ENCODE assay signal across 17 cellular contexts in genomic region chr3:89300976-89301375, GRCh38.
"Had no signal": no experiment of that assay in that cellular context is flagged by ENCODE, and none has a peak within 500 bp of the region (broad histone marks: within the 10 kb centered on the region; RNA-seq: fewer than 3 reads in every experiment).

No MANE protein-coding gene starts in this region.

- H3K27me3 ChIP-seq: hepatocyte had no signal

- H3K27me3 Mint-ChIP-seq: activated CD4-positive, alpha-beta memory T cell treated with anti-CD3 and anti-CD28 coated beads, Interleukin-2, amount 10 ng/mL, durations not matched to agents 7 days and 5 days; activated CD4-positive, alpha-beta T cell treated with anti-CD3 and anti-CD28 coated beads for 36 hours; activated naive CD8-positive, alpha-beta T cell treated with anti-CD3 and anti-CD28 coated beads, Interleukin-2, amount 10 ng/mL, durations not matched to agents 7 days and 5 days; natural killer cell treated with Interleukin-12 subunit alpha and Interleukin-12 subunit beta and Interleukin-15 and Interleukin-18, amount 100 ng/mL, for 72 hours; progenitor cell of endocrine pancreas; stimulated activated naive CD8-positive, alpha-beta T cell treated with anti-CD3 and anti-CD28 coated beads, Interleukin-15, Interleukin-2, amounts not matched to agents 100 ng/mL and 50 ng/mL, for 24 hours had no signal

- H3K27ac ChIP-seq: hepatocyte had no signal

- H3K9me3 Mint-ChIP-seq: stimulated activated naive CD8-positive, alpha-beta T cell treated with anti-CD3 and anti-CD28 coated beads, Interleukin-15, Interleukin-2, amounts not matched to agents 100 ng/mL and 50 ng/mL, for 24 hours had no signal

- H3K4me3 Mint-ChIP-seq: activated CD4-positive, alpha-beta memory T cell treated with anti-CD3 and anti-CD28 coated beads, Interleukin-2, amount 10 ng/mL, durations not matched to agents 7 days and 5 days; activated CD4-positive, alpha-beta T cell treated with anti-CD3 and anti-CD28 coated beads for 36 hours; activated naive CD8-positive, alpha-beta T cell treated with anti-CD3 and anti-CD28 coated beads, Interleukin-2, amount 10 ng/mL, durations not matched to agents 7 days and 5 days; natural killer cell treated with Interleukin-12 subunit alpha and Interleukin-12 subunit beta and Interleukin-15 and Interleukin-18, amount 100 ng/mL, for 72 hours; stimulated activated naive CD8-positive, alpha-beta T cell treated with anti-CD3 and anti-CD28 coated beads, Interleukin-15, Interleukin-2, amounts not matched to agents 100 ng/mL and 50 ng/mL, for 24 hours had no signal

- ATAC-seq: activated CD4-positive, alpha-beta T cell treated with anti-CD3 and anti-CD28 coated beads for 36 hours; left ventricle myocardium superior; natural killer cell treated with Interleukin-12 subunit alpha and Interleukin-12 subunit beta and Interleukin-15 and Interleukin-18, amount 100 ng/mL, for 72 hours; right cardiac atrium had no signal

- H2AFZ ChIP-seq: hepatocyte had no signal

- H3K4me1 Mint-ChIP-seq: activated CD4-positive, alpha-beta memory T cell treated with anti-CD3 and anti-CD28 coated beads, Interleukin-2, amount 10 ng/mL, durations not matched to agents 7 days and 5 days; activated CD4-positive, alpha-beta T cell treated with anti-CD3 and anti-CD28 coated beads for 36 hours; activated naive CD8-positive, alpha-beta T cell treated with anti-CD3 and anti-CD28 coated beads, Interleukin-2, amount 10 ng/mL, durations not matched to agents 7 days and 5 days had no signal

- H3K36me3 Mint-ChIP-seq: activated naive CD8-positive, alpha-beta T cell treated with anti-CD3 and anti-CD28 coated beads, Interleukin-2, amount 10 ng/mL, durations not matched to agents 7 days and 5 days; natural killer cell treated with Interleukin-12 subunit alpha and Interleukin-12 subunit beta and Interleukin-15 and Interleukin-18, amount 100 ng/mL, for 72 hours had no signal

- H3K4me3 ChIP-seq: hepatocyte had no signal

- H3K4me2 ChIP-seq: hepatocyte had no signal

- DNase-seq: activated CD4-positive, alpha-beta memory T cell treated with anti-CD3 and anti-CD28 coated beads, Interleukin-2, amount 10 ng/mL, durations not matched to agents 7 days and 5 days; activated CD4-positive, alpha-beta T cell treated with anti-CD3 and anti-CD28 coated beads for 36 hours; activated CD8-positive, alpha-beta memory T cell treated with anti-CD3 and anti-CD28 coated beads, Interleukin-2, amount 50 U/mL, for 4 hours; activated naive CD8-positive, alpha-beta T cell treated with anti-CD3 and anti-CD28 coated beads, Interleukin-2, amount 10 ng/mL, durations not matched to agents 7 days and 5 days; caudate nucleus; effector memory CD4-positive, alpha-beta T cell; kidney; left ventricle myocardium superior; mesenchymal stem cell; nucleus accumbens; right cardiac atrium; stimulated activated CD4-positive, alpha-beta T cell treated with anti-CD3 and anti-CD28 coated beads, Interleukin-4, amount 100 ng/mL, for 24 hours; T1000 had no signal

- H3K79me2 ChIP-seq: hepatocyte had no signal

- H3K27ac Mint-ChIP-seq: activated CD4-positive, alpha-beta memory T cell treated with anti-CD3 and anti-CD28 coated beads, Interleukin-2, amount 10 ng/mL, durations not matched to agents 7 days and 5 days; activated CD4-positive, alpha-beta T cell treated with anti-CD3 and anti-CD28 coated beads for 36 hours; activated naive CD8-positive, alpha-beta T cell treated with anti-CD3 and anti-CD28 coated beads, Interleukin-2, amount 10 ng/mL, durations not matched to agents 7 days and 5 days; natural killer cell treated with Interleukin-12 subunit alpha and Interleukin-12 subunit beta and Interleukin-15 and Interleukin-18, amount 100 ng/mL, for 72 hours; progenitor cell of endocrine pancreas; stimulated activated naive CD8-positive, alpha-beta T cell treated with anti-CD3 and anti-CD28 coated beads, Interleukin-15, Interleukin-2, amounts not matched to agents 100 ng/mL and 50 ng/mL, for 24 hours had no signal
